In the genomic region with DNA sequence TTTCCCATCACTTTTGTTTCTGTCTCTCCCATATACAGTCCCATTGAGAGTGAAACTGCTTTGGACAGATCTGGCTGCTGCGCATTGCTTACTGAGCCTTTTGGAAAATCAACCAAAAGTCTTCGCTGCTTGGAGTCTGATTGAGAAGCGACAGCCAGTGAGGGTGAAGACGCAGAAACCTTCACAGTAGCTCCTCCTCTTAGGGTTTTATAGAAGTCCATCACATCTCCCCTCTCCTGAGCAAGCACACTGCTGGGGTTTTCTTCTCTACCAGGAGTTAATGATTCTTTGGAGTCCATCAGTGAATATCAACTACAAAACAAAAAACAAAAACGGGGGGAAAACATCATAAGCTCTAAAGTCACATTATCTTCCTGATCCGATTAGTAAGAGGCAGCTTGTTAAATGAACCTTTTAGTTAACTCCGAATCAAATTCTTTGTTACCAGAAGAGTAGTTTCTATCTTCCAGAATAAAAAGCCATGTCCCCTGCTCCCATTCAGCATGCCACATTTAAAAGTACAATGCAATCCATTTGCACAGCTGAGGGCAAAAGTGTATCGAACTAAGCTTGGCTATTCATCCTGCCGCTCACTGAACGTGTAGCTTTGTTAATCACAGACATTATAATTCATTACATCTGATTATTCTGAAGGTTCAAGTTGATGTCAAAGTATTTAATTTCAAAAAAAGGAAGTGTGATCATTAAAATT, we compare ENCODE assay signal across 8 cellular contexts. TPM values are rescaled to one million over a fixed set of nuclear protein-coding genes. Genes with fewer than 3 reads are reported as not detected.
DNase-seq lines count a peak whose midpoint lies in the region; ATAC-seq, FAIRE-seq and TF ChIP-seq lines count a peak whose summit lies in the region.

No MANE protein-coding gene starts in this region.

- WGBS in A549 (ENCODE audit: missing lambda C conversion rate), result 4% methylated on average over 10 of the region's 10 CpGs
- WGBS in urinary bladder, result 57% methylated on average over 10 of the region's 10 CpGs

- no peaks in the 10 kb centered on the region for H3K9me3 ChIP-seq in A549

- no peak for TF ChIP-seq CTCF in A549 (IDR thresholded peaks at IDR 0.05)

- DNase-seq in A549 (ENCODE audit: low read depth in 1 of 2, low spot score in 1 of 2), result peak in 1 of 2 experiments; percentile 82
- DNase-seq in H7, result peak; percentile 23
- peak; percentile 61 for DNase-seq in amniotic epithelial cell (ENCODE audit: low read depth)
- DNase-seq in lung microvascular endothelial cell (ENCODE audit: low read depth in 2 of 2), result peak; percentile 55 to 71
- no peak for DNase-seq in iPS-NIHi11 (ENCODE audit: low spot score)
- no peak for DNase-seq in stimulated activated CD4-positive, alpha-beta T cell treated with anti-CD3 and anti-CD28 coated beads, Interleukin-1b, Interleukin-23, amount 100 ng/mL, for 48 hours
- no peak for DNase-seq in mucosa of gallbladder (ENCODE audit: low spot score)

- H3K4me3 ChIP-seq in A549 (peak overlapping the region; percentile 86), H7 (ENCODE audit: insufficient read depth, low read depth, low read length) (no peak overlapping the region), urinary bladder (ENCODE audit: low read depth, low read length) (peak overlapping the region; percentile 29)

- ATAC-seq in A549, result peak in 1 of 2 experiments; percentile 12; a peak in 3 of 6 replicates

- H3K4me2 ChIP-seq in A549, result peak overlapping the region; percentile 88

- H3K36me3 ChIP-seq in H7 (replicated peaks; ENCODE audit: control insufficient read depth, insufficient read depth, low read length) (no peaks in the 10 kb centered on the region), urinary bladder (ENCODE audit: insufficient read depth) (no peaks in the 10 kb centered on the region)

- H3K27ac ChIP-seq in A549 (peak overlapping the region; percentile 96 to 99), urinary bladder (ENCODE audit: low read depth) (peak overlapping the region; percentile 39)

- 0 out of 3 replicates have a peak, but pooled peaks cover under 1% of the 10 kb centered on the region for H3K4me1 ChIP-seq in A549
- H3K4me1 ChIP-seq in urinary bladder (ENCODE audit: insufficient read depth), result no peaks in the 10 kb centered on the region

- peak in 1 of 2 experiments; percentile 14; a peak in 1 of 5 replicates for TF ChIP-seq RAD21 in A549 (conservative IDR thresholded peaks at IDR 0.05 in 1 of 2, IDR thresholded peaks at IDR 0.05 in 1 of 2)

- FAIRE-seq in A549 (lab: Jason Lieb, UNC), result no peak

- peaks cover 24% of the 10 kb centered on the region for H3K27me3 ChIP-seq in H7 (ENCODE audit: control insufficient read depth, insufficient read depth, low read length)

- CTCF ChIA-PET in A549 (lab: Yijun Ruan, JAX), result interaction anchor here (0.6 to 2.4 kb wide), 12 partner anchors 10 to 567 kb away, joined by 3 to 15 read pairs (median 3); no protein-coding TSS in a partner anchor

- POLR2A ChIA-PET in A549 (lab: Yijun Ruan, JAX), result interaction anchor here (0.5 to 1.5 kb wide), 3 partner anchors 15 to 194 kb away, joined by 3 to 9 read pairs (median 3); no protein-coding TSS in a partner anchor

- TF ChIP-seq POLR2A in A549 (IDR thresholded peaks at IDR 0.05; ENCODE audit: low read length), result no peak

- TF ChIP-seq EP300 in A549 (IDR thresholded peaks at IDR 0.05), result no peak

TF ChIP-seq in A549, 52 proteins besides CTCF, POLR2A, EP300 and RAD21:
- TF ChIP-seq TFCP2L1 (CRISPR knock-in tag; IDR thresholded peaks at IDR 0.05) (0 out of 2 replicates have a peak, but pooled peaks have one; percentile 48), ATOH8 (CRISPR knock-in tag; IDR thresholded peaks at IDR 0.05; ENCODE audit: low read depth) (no peak), RARB (CRISPR knock-in tag; IDR thresholded peaks at IDR 0.05) (peak; percentile 58; the same call in 1 of the 2 replicates)

RNA-seq across cellular contexts. Expression of gene NR3C1, which starts 2.8 kb away (rescaled TPM):
- polyA plus RNA-seq in A549 (2011; rRNA removed), result 73.0 and 79.5 TPM in 2 replicates
- polyA plus RNA-seq in A549 (2012; cell fraction: cytosol; rRNA removed), result 14.9 and 18.7 TPM in 2 replicates
- polyA plus RNA-seq in A549 (2012; cell fraction: nucleus; rRNA removed), result 10.0 and 13.8 TPM in 2 replicates
- polyA plus RNA-seq in A549 (2017; fragmentation: RNase III; extraction: RNeasy Plus Mini Kit Qiagen cat#74134 plus additional on column Dnase treatment), result 46.5 to 48.8 TPM (median 48.2 TPM) in 3 replicates
- 82.2 and 84.0 TPM in 2 replicates for polyA minus RNA-seq in A549 (2011; rRNA and poly(A)+ RNA removed)
- total RNA-seq in H7 (2014; rRNA removed; shearing (Covaris generic)), result 19.0 and 21.1 TPM in 2 replicates
- 11.8 and 14.3 TPM in 2 replicates for total RNA-seq in lung microvascular endothelial cell
- 80.2 TPM for total RNA-seq in urinary bladder
- polyA plus RNA-seq in urinary bladder, result 29.2 TPM
- 57.8 TPM for total RNA-seq in mucosa of gallbladder

Comparison
In these comparisons a context has a peak if more than half of its experiments do, and no peak if none do; other contexts are left out.
1. DNase-seq: peak in H7 (single experiment), amniotic epithelial cell (single experiment) and lung microvascular endothelial cell (2 of 2); none in iPS-NIHi11 (single experiment), stimulated activated CD4-positive, alpha-beta T cell treated with anti-CD3 and anti-CD28 coated beads, Interleukin-1b, Interleukin-23, amount 100 ng/mL, for 48 hours (single experiment) and mucosa of gallbladder (single experiment).